15 cellular contexts compared by ENCODE assay signal in genomic region chr16:1367486-1368174, GRCh38.
"Had no signal": no experiment of that assay in that cellular context is flagged by ENCODE, and none has a peak within 500 bp of the region (broad histone marks: within the 10 kb centered on the region; RNA-seq: fewer than 3 reads in every experiment).

No MANE protein-coding gene starts in this region.

- H3K27ac Mint-ChIP-seq: activated T-helper 17 cell treated with anti-CD3 and anti-CD28 coated beads, Interleukin-2, amount 50 U/mL, for 72 hours; dendritic cell treated with granulocyte-macrophage colony-stimulating factor and Interleukin-4, amounts not matched to agents 40 ng/mL and 50 ng/mL, for 4 days; nephron progenitor cell; stimulated activated naive CD8-positive, alpha-beta T cell treated with anti-CD3 and anti-CD28 coated beads, Interleukin-15, Interleukin-2, amounts not matched to agents 100 ng/mL and 50 ng/mL, for 24 hours; type B pancreatic cell had no signal

- DNase-seq: activated naive CD4-positive, alpha-beta T cell treated with Interleukin-2 at 50 U/mL for 16 hours; anterior cingulate cortex; brain microvascular endothelial cell; cerebellar nuclear complex; effector memory CD4-positive, alpha-beta T cell; foreskin fibroblast; glutamatergic neuron; nephron progenitor cell; stimulated activated CD4-positive, alpha-beta T cell treated with anti-CD3 and anti-CD28 coated beads, Interleukin-4, amount 100 ng/mL, for 4 hours; stimulated activated CD8-positive, alpha-beta memory T cell treated with anti-CD3 and anti-CD28 coated beads, Interleukin-4, amount 100 ng/mL, for 48 hours had no signal

- H3K4me1 Mint-ChIP-seq: activated T-helper 17 cell treated with anti-CD3 and anti-CD28 coated beads, Interleukin-2, amount 50 U/mL, for 72 hours had no signal

- H3K27me3 Mint-ChIP-seq: activated T-helper 17 cell treated with anti-CD3 and anti-CD28 coated beads, Interleukin-2, amount 50 U/mL, for 72 hours; dendritic cell treated with granulocyte-macrophage colony-stimulating factor and Interleukin-4, amounts not matched to agents 40 ng/mL and 50 ng/mL, for 4 days; stimulated activated naive CD8-positive, alpha-beta T cell treated with anti-CD3 and anti-CD28 coated beads, Interleukin-15, Interleukin-2, amounts not matched to agents 100 ng/mL and 50 ng/mL, for 24 hours; type B pancreatic cell had no signal

- H3K9me3 Mint-ChIP-seq: activated T-helper 17 cell treated with anti-CD3 and anti-CD28 coated beads, Interleukin-2, amount 50 U/mL, for 72 hours; dendritic cell treated with granulocyte-macrophage colony-stimulating factor and Interleukin-4, amounts not matched to agents 40 ng/mL and 50 ng/mL, for 4 days; nephron progenitor cell; stimulated activated naive CD8-positive, alpha-beta T cell treated with anti-CD3 and anti-CD28 coated beads, Interleukin-15, Interleukin-2, amounts not matched to agents 100 ng/mL and 50 ng/mL, for 24 hours; type B pancreatic cell had no signal

- H3K4me3 Mint-ChIP-seq: activated T-helper 17 cell treated with anti-CD3 and anti-CD28 coated beads, Interleukin-2, amount 50 U/mL, for 72 hours; dendritic cell treated with granulocyte-macrophage colony-stimulating factor and Interleukin-4, amounts not matched to agents 40 ng/mL and 50 ng/mL, for 4 days; nephron progenitor cell; stimulated activated naive CD8-positive, alpha-beta T cell treated with anti-CD3 and anti-CD28 coated beads, Interleukin-15, Interleukin-2, amounts not matched to agents 100 ng/mL and 50 ng/mL, for 24 hours; type B pancreatic cell had no signal

- ATAC-seq: activated CD4-positive, CD25-positive, alpha-beta regulatory T cell treated with anti-CD3 and anti-CD28 coated beads, Interleukin-2, amount 50 U/mL, for 24 hours; activated T-helper 17 cell treated with anti-CD3 and anti-CD28 coated beads, Interleukin-2, amount 50 U/mL, for 72 hours had no signal
